In genomic region chr2:179020156-179020750, GRCh38 we compare ENCODE assay signal across 1 cellular context.
TF ChIP-seq lines count a peak whose summit lies in the region.

No MANE protein-coding gene starts in this region.

TF ChIP-seq in GM12878, 131 proteins besides CTCF, POLR2A, EP300 and RAD21 (continued from another document):
- TF ChIP-seq E4F1 (IDR thresholded peaks at IDR 0.05; ENCODE audit: borderline replicate concordance, partially characterized antibody), result no peak
- TF ChIP-seq ZNF622 (IDR thresholded peaks at IDR 0.05), result no peak
- TF ChIP-seq YY1 (IDR thresholded peaks at IDR 0.05; ENCODE audit: low read depth, low read length), result 0 out of 2 replicates have a peak, but pooled peaks have one; percentile 23
- TF ChIP-seq SKIL (IDR thresholded peaks at IDR 0.05; ENCODE audit: low read depth, poor library complexity, severe bottlenecking), result peak; percentile 16
- TF ChIP-seq MEF2B (IDR thresholded peaks at IDR 0.05; ENCODE audit: partially characterized antibody, poor library complexity, severe bottlenecking), result no peak
- no peak for TF ChIP-seq DPF2 (IDR thresholded peaks at IDR 0.05)
- no peak for TF ChIP-seq BACH1 (IDR thresholded peaks at IDR 0.05; ENCODE audit: borderline replicate concordance)
- no peak for TF ChIP-seq SP1 (IDR thresholded peaks at IDR 0.05; ENCODE audit: low read depth, low read length)
- no peak for TF ChIP-seq NFIC (IDR thresholded peaks at IDR 0.05; ENCODE audit: low read depth, low read length)
- no peak for TF ChIP-seq RCOR1 (conservative IDR thresholded peaks at IDR 0.05; ENCODE audit: low read depth, low read length)
